Comparison of ENCODE assay signal across 8 cellular contexts in genomic region chr7:148495614-148496013, GRCh38.
"Had no signal": no experiment of that assay in that cellular context is flagged by ENCODE, and none has a peak within 500 bp of the region (broad histone marks: within the 10 kb centered on the region; RNA-seq: fewer than 3 reads in every experiment).

No MANE protein-coding gene starts in this region.

- H3K4me3 Mint-ChIP-seq: GM23338, H9 had no signal

- H3K27ac Mint-ChIP-seq: GM23338, H9 had no signal

- ATAC-seq: GM23338 had no signal

- H3K4me2 ChIP-seq: GM23338 had no signal

- H3K4me3 ChIP-seq: GM23338 had no signal

- H3K27ac ChIP-seq: HL-60 had no signal

- DNase-seq: H9, HCEC 1CT, IMR-90, KBM-7 had no signal

- H2AFZ ChIP-seq: GM23338 had no signal

- FAIRE-seq: H1, H54 had no signal
